8 cellular contexts compared by ENCODE assay signal in the genomic region with DNA sequence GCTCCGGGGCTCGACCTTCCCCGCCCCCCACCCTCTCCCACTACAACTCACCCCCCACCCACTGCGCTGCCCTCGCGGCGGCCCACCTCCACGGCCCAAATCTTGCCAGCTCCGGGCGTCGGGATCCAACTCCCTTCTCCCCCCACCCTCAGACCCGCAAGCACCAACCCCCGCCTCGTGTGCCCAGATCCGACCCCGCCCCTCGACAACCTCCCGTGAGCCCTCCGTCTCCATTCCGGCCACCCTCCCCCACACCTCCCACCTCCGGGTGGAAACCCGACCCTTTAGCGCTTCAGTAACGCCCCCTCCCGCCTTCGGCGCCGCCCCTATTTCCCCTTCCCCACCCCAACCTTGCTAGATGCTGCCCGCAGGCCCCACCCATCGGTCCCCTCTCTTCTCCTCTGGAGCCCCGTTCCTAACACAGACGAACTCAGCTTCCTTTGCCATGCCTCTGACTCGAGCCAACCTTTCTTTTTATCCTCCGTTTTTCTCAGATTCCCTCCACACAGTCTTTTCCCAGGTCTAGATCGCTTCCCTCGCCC. TPM values are rescaled to one million over a fixed set of nuclear protein-coding genes. Genes with fewer than 3 reads are reported as not detected.
DNase-seq lines count a peak whose midpoint lies in the region; ATAC-seq and TF ChIP-seq lines count a peak whose summit lies in the region.

No MANE protein-coding gene starts in this region.

- CTCF ChIA-PET in activated naive CD4-positive, alpha-beta T cell treated with anti-CD3 and anti-CD28 coated beads, Interleukin-2, amount 10 ng/mL, durations not matched to agents 7 days and 5 days (lab: Charles Lee) = interaction anchor here (0.6 to 1.1 kb wide), 3 partner anchors 15 to 1566 kb away, joined by 3 to 4 read pairs (median 3); no protein-coding TSS in a partner anchor

- ATAC-seq in thoracic aorta (ENCODE audit: insufficient number of reproducible peaks, low FRiP score, low read depth) = peak; percentile 14

- H3K9me2 ChIP-seq in GM23248 (ENCODE audit: insufficient read depth) = no peaks in the 10 kb centered on the region

- peak overlapping the region; percentile 98 for H3K4me3 Mint-ChIP-seq in activated naive CD4-positive, alpha-beta T cell treated with anti-CD3 and anti-CD28 coated beads, Interleukin-2, amount 10 ng/mL, durations not matched to agents 7 days and 5 days

- H3K9me3 Mint-ChIP-seq in activated naive CD4-positive, alpha-beta T cell treated with anti-CD3 and anti-CD28 coated beads, Interleukin-2, amount 10 ng/mL, durations not matched to agents 7 days and 5 days = no peaks in the 10 kb centered on the region

- peak overlapping the region; percentile 83 for H3K4me2 ChIP-seq in GM23248 (ENCODE audit: unreplicated experiment)
- H3K4me2 ChIP-seq in osteoblast (ENCODE audit: insufficient read depth, low read length) = peak overlapping the region; percentile 89

- TF ChIP-seq CTCF in osteoblast (IDR thresholded peaks at IDR 0.05; ENCODE audit: extremely low read depth, low read depth, low read length) (no peak), thoracic aorta (IDR thresholded peaks at IDR 0.05) (no peak)

- H4K20me1 ChIP-seq in GM23248 (ENCODE audit: insufficient read depth) (0 out of 2 replicates have a peak, but pooled peaks cover 7% of the 10 kb centered on the region), osteoblast (ENCODE audit: insufficient read depth, low read length) (peaks cover 38% of the 10 kb centered on the region)

- H3K4me1 Mint-ChIP-seq in activated naive CD4-positive, alpha-beta T cell treated with anti-CD3 and anti-CD28 coated beads, Interleukin-2, amount 10 ng/mL, durations not matched to agents 7 days and 5 days = peaks cover 54% of the 10 kb centered on the region

- H3K9ac ChIP-seq in GM23248 = peak overlapping the region; percentile 98

- H3K36me3 ChIP-seq in GM23248 (ENCODE audit: low read depth) = peaks cover 18% of the 10 kb centered on the region
- H3K36me3 ChIP-seq in osteoblast (ENCODE audit: insufficient read depth, low read length) = peaks cover 34% of the 10 kb centered on the region
- H3K36me3 ChIP-seq in thoracic aorta = no peaks in the 10 kb centered on the region

- WGBS in GM23248 (ENCODE audit: low coverage in 1 of 2, low lambda C conversion rate in 2 of 2, missing lambda C conversion rate in 2 of 2), 2 experiments = 0 to 1% methylated on average over 7 to 36 of the region's 36 CpGs

- in situ Hi-C loops in GM23248 (cut with MboI) = no loop called here

- H2AFZ ChIP-seq in GM23248 = no peak overlapping the region
- H2AFZ ChIP-seq in osteoblast (ENCODE audit: low read length) = no peak overlapping the region

- H3K27ac ChIP-seq in GM23248 (peak overlapping the region; percentile 99), osteoblast (ENCODE audit: low read depth, low read length) (peak overlapping the region; percentile 89), thoracic aorta (peak overlapping the region; percentile 68 to 80)

- peaks cover 66% of the 10 kb centered on the region for H3K79me2 ChIP-seq in GM23248 (ENCODE audit: insufficient read depth)
- H3K79me2 ChIP-seq in osteoblast (ENCODE audit: insufficient read depth, low read length) = peaks cover 61% of the 10 kb centered on the region

- H3K4me1 ChIP-seq in GM23248 (ENCODE audit: insufficient read depth) (peaks cover 56% of the 10 kb centered on the region), osteoblast (ENCODE audit: insufficient read depth, low read length) (peaks cover 41% of the 10 kb centered on the region), thoracic aorta (ENCODE audit: control insufficient read depth in 1 of 2, low read depth in 2 of 2) (peaks cover 22 to 29% of the 10 kb centered on the region in 2 donors)

- H3K36me3 Mint-ChIP-seq in activated naive CD4-positive, alpha-beta T cell treated with anti-CD3 and anti-CD28 coated beads, Interleukin-2, amount 10 ng/mL, durations not matched to agents 7 days and 5 days = peaks cover 29% of the 10 kb centered on the region

- H3K27me3 ChIP-seq in GM23248 (replicated peaks; ENCODE audit: insufficient read depth) = no peaks in the 10 kb centered on the region
- no peaks in the 10 kb centered on the region for H3K27me3 ChIP-seq in osteoblast (ENCODE audit: insufficient read depth, low read length)
- H3K27me3 ChIP-seq in thoracic aorta (replicated peaks; ENCODE audit: insufficient read depth) = no peaks in the 10 kb centered on the region

- H3K9me3 ChIP-seq in GM23248 (ENCODE audit: low read depth) (no peaks in the 10 kb centered on the region), osteoblast (ENCODE audit: low read depth, low read length) (no peaks in the 10 kb centered on the region), thoracic aorta (no peaks in the 10 kb centered on the region)

- DNase-seq in DMS 273 treated with DMSO at 0.1 percent for 48 hours (lab: John Stamatoyannopoulos, UW) (peak; percentile 43), GM23248 (peak; percentile 85), LoVo (ENCODE audit: low spot score) (peak; percentile 37), SK-N-DZ (ENCODE audit: low spot score) (peak; percentile 86), globus pallidus (ENCODE audit: low spot score) (peak; percentile 55), osteoblast (ENCODE audit: insufficient read length, low spot score, missing footprints) (peak; percentile 94), thoracic aorta (ENCODE audit: low spot score) (peak; percentile 30)
- peak; percentile 93 for DNase-seq in activated naive CD4-positive, alpha-beta T cell treated with anti-CD3 and anti-CD28 coated beads, Interleukin-2, amount 10 ng/mL, durations not matched to agents 7 days and 5 days

- peak overlapping the region; percentile 93 for H3K27ac Mint-ChIP-seq in activated naive CD4-positive, alpha-beta T cell treated with anti-CD3 and anti-CD28 coated beads, Interleukin-2, amount 10 ng/mL, durations not matched to agents 7 days and 5 days

- H3K4me3 ChIP-seq in GM23248 (peak overlapping the region; percentile 88), osteoblast (ENCODE audit: insufficient read depth, low read length) (peak overlapping the region; percentile 76), thoracic aorta (peak overlapping the region; percentile 72)

- H3K27me3 Mint-ChIP-seq in activated naive CD4-positive, alpha-beta T cell treated with anti-CD3 and anti-CD28 coated beads, Interleukin-2, amount 10 ng/mL, durations not matched to agents 7 days and 5 days = no peaks in the 10 kb centered on the region

- peaks cover 41% of the 10 kb centered on the region for H3F3A ChIP-seq in GM23248 (ENCODE audit: insufficient read depth)

RNA-seq across cellular contexts. Expression of gene UBE2Z, which starts 0.7 kb away (rescaled TPM):
- total RNA-seq in GM23248 (2014; rRNA removed; shearing (Covaris generic)) = 104 and 124 TPM in 2 replicates
- 80.4 and 85.6 TPM in 2 replicates for polyA plus RNA-seq in GM23248 (2016; fragmentation: Nextera tagmentation; extraction: Ambion mirVana)
- 35.5 and 38.8 TPM in 2 replicates for polyA plus RNA-seq in SK-N-DZ (2014; cell fraction: cytosol; rRNA removed)
- 32.6 and 38.7 TPM in 2 replicates for polyA plus RNA-seq in SK-N-DZ (2014; cell fraction: nucleus; rRNA removed)
- total RNA-seq in osteoblast (91.3 and 98.8 TPM in 2 replicates), thoracic aorta (10 to 100 TPM; 63.2 to 90.7 TPM)

RNA-seq across cellular contexts. Expression of gene ATP5MC1, which starts 16.3 kb away (rescaled TPM):
- 85.7 and 108 TPM in 2 replicates for total RNA-seq in GM23248 (2014; rRNA removed; shearing (Covaris generic))
- polyA plus RNA-seq in GM23248 (2016; fragmentation: Nextera tagmentation; extraction: Ambion mirVana) = 212 and 221 TPM in 2 replicates
- 230 and 323 TPM in 2 replicates for polyA plus RNA-seq in SK-N-DZ (2014; cell fraction: cytosol; rRNA removed)
- polyA plus RNA-seq in SK-N-DZ (2014; cell fraction: nucleus; rRNA removed) = 199 and 251 TPM in 2 replicates
- total RNA-seq in osteoblast = 17.4 and 21.7 TPM in 2 replicates
- total RNA-seq in thoracic aorta = 10 to 100 TPM; 43.2 to 54.7 TPM

RNA-seq across cellular contexts. Expression of gene SNF8, which starts 35.7 kb away (rescaled TPM):
- total RNA-seq in GM23248 (2014; rRNA removed; shearing (Covaris generic)) = 81.6 and 94.9 TPM in 2 replicates
- polyA plus RNA-seq in GM23248 (2016; fragmentation: Nextera tagmentation; extraction: Ambion mirVana) = 176 and 179 TPM in 2 replicates
- polyA plus RNA-seq in SK-N-DZ (2014; cell fraction: cytosol; rRNA removed) = 187 and 212 TPM in 2 replicates
- 116 and 127 TPM in 2 replicates for polyA plus RNA-seq in SK-N-DZ (2014; cell fraction: nucleus; rRNA removed)
- total RNA-seq in osteoblast (63.7 and 72.5 TPM in 2 replicates), thoracic aorta (100 to 1,000 TPM; 118 to 121 TPM)

RNA-seq across cellular contexts. Expression of gene GIP, which starts 59.5 kb away (rescaled TPM):
- total RNA-seq in GM23248 (2014; rRNA removed; shearing (Covaris generic)) = not detected in 2 replicates
- polyA plus RNA-seq in GM23248 (2016; fragmentation: Nextera tagmentation; extraction: Ambion mirVana) = 0.28 TPM in 1 of 2 replicates, not detected in the other
- 1.1 TPM in 1 of 2 replicates, not detected in the other for polyA plus RNA-seq in SK-N-DZ (2014; cell fraction: cytosol; rRNA removed)
- polyA plus RNA-seq in SK-N-DZ (2014; cell fraction: nucleus; rRNA removed) = not detected in 2 replicates
- total RNA-seq in osteoblast (not detected in 2 replicates), thoracic aorta (not detected)

Comparison
In these comparisons a context has a peak if more than half of its experiments do, and no peak if none do; other contexts are left out.
1. Peak in every context shown above with its lines: DNase-seq, ATAC-seq, H3K4me3 ChIP-seq and H3K27ac ChIP-seq.
2. DNase-seq: peak in every context shown above with its lines; median percentile 94 in osteoblast; 93 in activated naive CD4-positive, alpha-beta T cell treated with anti-CD3 and anti-CD28 coated beads, Interleukin-2, amount 10 ng/mL, durations not matched to agents 7 days and 5 days; 86 in SK-N-DZ; 85 in GM23248; 55 in globus pallidus; 43 in DMS 273 treated with DMSO at 0.1 percent for 48 hours; 37 in LoVo; 30 in thoracic aorta.